In the genomic region with DNA sequence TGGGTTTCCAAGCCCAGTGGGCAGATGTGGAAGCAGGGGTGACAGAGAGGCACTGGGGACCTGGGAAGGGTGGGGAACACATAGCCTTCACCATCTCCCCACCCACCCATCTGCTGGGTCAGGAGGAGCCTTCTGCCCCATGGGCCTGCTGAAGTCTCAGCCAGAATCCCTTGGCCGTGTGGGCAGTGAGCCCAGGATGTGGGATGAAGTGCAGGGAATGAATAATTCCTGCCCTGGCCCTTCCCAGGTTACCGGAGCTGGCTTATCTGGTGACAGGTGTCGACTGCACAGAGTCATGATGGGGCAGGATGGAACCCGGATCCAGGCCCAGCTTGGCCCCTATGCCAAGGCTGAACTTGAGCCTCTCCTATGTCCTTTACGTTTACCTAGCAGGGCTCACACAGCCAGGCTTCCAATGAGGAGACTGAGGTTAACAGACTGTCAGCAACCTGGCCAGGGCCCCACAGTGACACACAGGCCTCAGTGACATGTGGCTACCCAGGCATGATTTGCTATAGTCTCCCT, we compare ENCODE assay signal across 23 cellular contexts. TPM values are rescaled to one million over a fixed set of nuclear protein-coding genes. Genes with fewer than 3 reads are reported as not detected.
"Had no signal": no experiment of that assay in that cellular context is flagged by ENCODE, and none has a peak within 500 bp of the region (broad histone marks: within the 10 kb centered on the region; RNA-seq: fewer than 3 reads in every experiment).

No MANE protein-coding gene starts in this region.

- H3K4me1 ChIP-seq: ascending aorta, parathyroid adenoma, upper lobe of right lung had no signal

- H3K36me3 ChIP-seq: adrenal gland, gastrocnemius medialis, right lobe of liver, thyroid gland had no signal

- H3K27me3 ChIP-seq: adrenal gland, ascending aorta, esophagus muscularis mucosa, gastrocnemius medialis, right lobe of liver, thyroid gland, upper lobe of right lung had no signal

- H3K4me3 ChIP-seq: adrenal gland, ascending aorta, coronary artery, esophagus muscularis mucosa, gastrocnemius medialis, right lobe of liver, skin epidermis, thyroid gland, upper lobe of right lung had no signal

- DNase-seq: activated B cell treated with CpG ODN at 0.5 μM for 24 hours; activated CD4-positive, alpha-beta T cell treated with anti-CD3 and anti-CD28 coated beads for 36 hours; activated CD4-positive, alpha-beta T cell treated with anti-CD3 and anti-CD28 coated beads, Interleukin-2, amount 50 U/mL, for 4 hours; activated CD8-positive, alpha-beta memory T cell treated with anti-CD3 and anti-CD28 coated beads for 24 hours; activated CD8-positive, alpha-beta memory T cell treated with anti-CD3 and anti-CD28 coated beads, Interleukin-2, amount 50 U/mL, for 4 hours; activated naive CD4-positive, alpha-beta T cell; activated T-cell treated with anti-CD3 and anti-CD28 coated beads, Interleukin-2, amount 50 U/mL, for 4 hours; adrenal gland; gastrocnemius medialis; hypothalamus; left cardiac atrium; nucleus accumbens; right lobe of liver; stimulated activated CD4-positive, alpha-beta T cell treated with anti-CD3 and anti-CD28 coated beads, Interleukin-1b, Interleukin-23, amount 100 ng/mL, for 48 hours; T-helper 9 cell; thyroid gland; upper lobe of right lung had no signal

- H3K9ac ChIP-seq: parathyroid adenoma had no signal

- H3K79me2 ChIP-seq: parathyroid adenoma had no signal

- H2AFZ ChIP-seq: parathyroid adenoma had no signal

- H3K27ac ChIP-seq: adrenal gland, ascending aorta, coronary artery, esophagus muscularis mucosa, gastrocnemius medialis, parathyroid adenoma, right lobe of liver, skin epidermis, thyroid gland, upper lobe of right lung had no signal

- H3K9me3 ChIP-seq: adrenal gland, ascending aorta, esophagus muscularis mucosa, gastrocnemius medialis, right lobe of liver, thyroid gland, upper lobe of right lung had no signal

RNA-seq across cellular contexts. Expression of gene P2RX1, which starts 30.5 kb away (rescaled TPM):
- total RNA-seq: ascending aorta, pulmonary artery endothelial cell had no signal
